ENCODE assay signal across 21 cellular contexts in the genomic region with DNA sequence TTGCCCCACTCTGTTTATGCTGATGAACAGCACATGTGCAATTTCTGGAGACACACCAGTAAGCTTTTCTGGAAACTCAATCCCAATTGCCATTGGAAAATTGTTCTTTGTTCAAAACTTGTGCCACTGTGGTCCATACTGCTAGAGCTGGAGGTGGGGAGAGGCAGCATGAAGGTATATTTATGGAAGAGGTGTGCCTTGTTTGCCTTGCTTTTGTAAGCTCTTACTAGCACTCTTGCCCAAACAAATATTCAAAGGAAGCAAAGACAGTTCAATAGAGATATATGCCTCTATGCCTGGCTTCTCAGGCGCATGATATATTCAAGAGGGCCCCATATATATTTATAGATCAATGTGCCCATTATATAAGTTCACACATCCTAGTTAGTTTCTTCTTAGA. TPM values are rescaled to one million over a fixed set of nuclear protein-coding genes. Genes with fewer than 3 reads are reported as not detected.
A peak's percentile ranks its signal among the peaks of the same experiment; 100 is the strongest.
DNase-seq lines count a peak whose midpoint lies in the region; TF ChIP-seq lines count a peak whose summit lies in the region.
"Had no signal": no experiment of that assay in that cellular context is flagged by ENCODE, and none has a peak within 500 bp of the region (broad histone marks: within the 10 kb centered on the region; RNA-seq: fewer than 3 reads in every experiment).

No MANE protein-coding gene starts in this region.

- peak overlapping the region; percentile 87 for H3K27ac Mint-ChIP-seq in neural crest cell (ENCODE audit: unreplicated experiment)
- no peak overlapping the region for H3K27ac Mint-ChIP-seq in activated T-helper 2 cell treated with anti-CD3 and anti-CD28 coated beads, Interferon-gamma antibody, Interleukin-2, Interleukin-4, amounts not matched to agents 10 μg/mL and 5 μg/mL and 100 μg/mL, durations not matched to agents 14 hours and 24 hours and 36 hours
- H3K27ac Mint-ChIP-seq: CD14-positive monocyte; CD4-positive, alpha-beta memory T cell; HFFc6 had no signal

- H3K4me3 ChIP-seq in Karpas-422 (ENCODE audit: low read length), result no peak overlapping the region
- H3K4me3 ChIP-seq: A549, GM12878 had no signal

- intact Hi-C loops in activated T-helper 2 cell treated with anti-CD3 and anti-CD28 coated beads, Interferon-gamma antibody, Interleukin-2, Interleukin-4, amounts not matched to agents 10 μg/mL and 5 μg/mL and 100 μg/mL, durations not matched to agents 14 hours and 24 hours and 36 hours (cut with micrococcal nuclease), result no loop called here

- no peak overlapping the region for H3K9ac ChIP-seq in Karpas-422 (ENCODE audit: low read length)

- no peak overlapping the region for H3K4me3 Mint-ChIP-seq in neural crest cell
- H3K4me3 Mint-ChIP-seq in activated T-helper 2 cell treated with anti-CD3 and anti-CD28 coated beads, Interferon-gamma antibody, Interleukin-2, Interleukin-4, amounts not matched to agents 10 μg/mL and 5 μg/mL and 100 μg/mL, durations not matched to agents 14 hours and 24 hours and 36 hours (ENCODE audit: low read depth), result no peak overlapping the region
- H3K4me3 Mint-ChIP-seq: CD14-positive monocyte; CD4-positive, alpha-beta memory T cell had no signal

- no peaks in the 10 kb centered on the region for H3K36me3 Mint-ChIP-seq in neural crest cell (ENCODE audit: low read depth)
- H3K36me3 Mint-ChIP-seq in activated T-helper 2 cell treated with anti-CD3 and anti-CD28 coated beads, Interferon-gamma antibody, Interleukin-2, Interleukin-4, amounts not matched to agents 10 μg/mL and 5 μg/mL and 100 μg/mL, durations not matched to agents 14 hours and 24 hours and 36 hours (ENCODE audit: low read depth), result no peaks in the 10 kb centered on the region
- H3K36me3 Mint-ChIP-seq: CD14-positive monocyte; CD4-positive, alpha-beta memory T cell had no signal

- H3K9me3 ChIP-seq in Karpas-422 (ENCODE audit: low read length), result no peaks in the 10 kb centered on the region
- H3K9me3 ChIP-seq: A549 had no signal

- no peaks in the 10 kb centered on the region for H3K27me3 Mint-ChIP-seq in neural crest cell (ENCODE audit: low read depth)
- H3K27me3 Mint-ChIP-seq in activated T-helper 2 cell treated with anti-CD3 and anti-CD28 coated beads, Interferon-gamma antibody, Interleukin-2, Interleukin-4, amounts not matched to agents 10 μg/mL and 5 μg/mL and 100 μg/mL, durations not matched to agents 14 hours and 24 hours and 36 hours (ENCODE audit: low read depth), result peaks cover 2% of the 10 kb centered on the region

- peaks cover 5% of the 10 kb centered on the region for H3K4me1 Mint-ChIP-seq in neural crest cell
- H3K4me1 Mint-ChIP-seq in activated T-helper 2 cell treated with anti-CD3 and anti-CD28 coated beads, Interferon-gamma antibody, Interleukin-2, Interleukin-4, amounts not matched to agents 10 μg/mL and 5 μg/mL and 100 μg/mL, durations not matched to agents 14 hours and 24 hours and 36 hours (ENCODE audit: low read depth), result peaks cover 4% of the 10 kb centered on the region
- H3K4me1 Mint-ChIP-seq: CD14-positive monocyte; CD4-positive, alpha-beta memory T cell had no signal

- no peak overlapping the region for H3K4me2 ChIP-seq in Karpas-422 (ENCODE audit: low read depth, low read length, poor library complexity, severe bottlenecking)
- H3K4me2 ChIP-seq: A549 had no signal

- H4K20me1 ChIP-seq in Karpas-422 (ENCODE audit: insufficient read depth, low read depth, low read length), result no peaks in the 10 kb centered on the region

- no peak for TF ChIP-seq CTCF in neural crest cell (conservative IDR thresholded peaks at IDR 0.05)

- H3K79me2 ChIP-seq in Karpas-422 (ENCODE audit: low read length), result no peaks in the 10 kb centered on the region

- peaks cover 4% of the 10 kb centered on the region; the same call in 1 of the 2 replicates for H3K27me3 ChIP-seq in Karpas-422 (ENCODE audit: low read length)

- H3K27ac ChIP-seq in Karpas-422 (ENCODE audit: low read length), result no peak overlapping the region
- H3K27ac ChIP-seq: 22Rv1, A549, HL-60 had no signal

- peaks cover 4% of the 10 kb centered on the region; the same call in 1 of the 2 replicates for H3K4me1 ChIP-seq in Karpas-422 (ENCODE audit: low read length)
- H3K4me1 ChIP-seq: A549 had no signal

- H3K9me2 ChIP-seq in Karpas-422 (replicated peaks; ENCODE audit: insufficient read depth, low read length), result no peaks in the 10 kb centered on the region

- DNase-seq in NCI-H510A treated with DMSO at 0.1 percent for 48 hours (lab: John Stamatoyannopoulos, UW) (peak; percentile 6), NCI-H510A (lab: John Stamatoyannopoulos, UW) (no peak), Karpas-422 (peak; percentile 6), neural crest cell (ENCODE audit: low read depth, low spot score) (no peak), OCI-M2 (lab: John Stamatoyannopoulos, UW; ENCODE audit: unreplicated experiment) (no peak), GM19240 (ENCODE audit: insufficient read length, low spot score) (no peak)
- DNase-seq in activated T-helper 2 cell treated with anti-CD3 and anti-CD28 coated beads, Interferon-gamma antibody, Interleukin-2, Interleukin-4, amounts not matched to agents 10 μg/mL and 5 μg/mL and 100 μg/mL, durations not matched to agents 14 hours and 24 hours and 36 hours (ENCODE audit: low spot score), result no peak
- DNase-seq: AML-193; CD4-positive, alpha-beta memory T cell; DMS53; DND-41; EL; GOT3; H7; HFFc6 had no signal

- no peak overlapping the region for H2AFZ ChIP-seq in Karpas-422 (ENCODE audit: low read length)

- H3K9me3 Mint-ChIP-seq in neural crest cell, result no peaks in the 10 kb centered on the region
- H3K9me3 Mint-ChIP-seq in activated T-helper 2 cell treated with anti-CD3 and anti-CD28 coated beads, Interferon-gamma antibody, Interleukin-2, Interleukin-4, amounts not matched to agents 10 μg/mL and 5 μg/mL and 100 μg/mL, durations not matched to agents 14 hours and 24 hours and 36 hours, result no peaks in the 10 kb centered on the region
- H3K9me3 Mint-ChIP-seq: CD4-positive, alpha-beta memory T cell; HFFc6 had no signal

- H3K36me3 ChIP-seq in Karpas-422 (ENCODE audit: insufficient read depth, low read length), result no peaks in the 10 kb centered on the region

RNA-seq across cellular contexts. Expression of a gene that starts 42.7 kb away (rescaled TPM):
- total RNA-seq in Karpas-422 (2014; rRNA removed; shearing (Covaris generic); ENCODE audit: low replicate concordance), result not detected in 2 replicates
- total RNA-seq in neural crest cell, result 20.7 and 21.6 TPM in 2 replicates
- total RNA-seq in activated T-helper 2 cell treated with anti-CD3 and anti-CD28 coated beads, Interferon-gamma antibody, Interleukin-2, Interleukin-4, amounts not matched to agents 10 μg/mL and 5 μg/mL and 100 μg/mL, durations not matched to agents 14 hours and 24 hours and 36 hours, result 0.05 TPM in 1 of 2 replicates, not detected in the other
- total RNA-seq: G401 had no signal

Comparison
In these comparisons a context has a peak if more than half of its experiments do, and no peak if none do; other contexts are left out.
1. DNase-seq: peak in NCI-H510A treated with DMSO at 0.1 percent for 48 hours (single experiment) and Karpas-422 (single experiment); none in NCI-H510A (single experiment), neural crest cell (single experiment), activated T-helper 2 cell treated with anti-CD3 and anti-CD28 coated beads, Interferon-gamma antibody, Interleukin-2, Interleukin-4, amounts not matched to agents 10 μg/mL and 5 μg/mL and 100 μg/mL, durations not matched to agents 14 hours and 24 hours and 36 hours (single experiment), OCI-M2 (single experiment) and GM19240 (single experiment).
2. RNA of a gene that starts 42.7 kb away (total RNA-seq): 20.7 to 21.6 TPM in neural crest cell; 0.05 TPM in activated T-helper 2 cell treated with anti-CD3 and anti-CD28 coated beads, Interferon-gamma antibody, Interleukin-2, Interleukin-4, amounts not matched to agents 10 μg/mL and 5 μg/mL and 100 μg/mL, durations not matched to agents 14 hours and 24 hours and 36 hours and not detected in Karpas-422; every median in the first group is over 10 times any median in the second.